Comparison of ENCODE assay signal across 10 cellular contexts in the genomic region with DNA sequence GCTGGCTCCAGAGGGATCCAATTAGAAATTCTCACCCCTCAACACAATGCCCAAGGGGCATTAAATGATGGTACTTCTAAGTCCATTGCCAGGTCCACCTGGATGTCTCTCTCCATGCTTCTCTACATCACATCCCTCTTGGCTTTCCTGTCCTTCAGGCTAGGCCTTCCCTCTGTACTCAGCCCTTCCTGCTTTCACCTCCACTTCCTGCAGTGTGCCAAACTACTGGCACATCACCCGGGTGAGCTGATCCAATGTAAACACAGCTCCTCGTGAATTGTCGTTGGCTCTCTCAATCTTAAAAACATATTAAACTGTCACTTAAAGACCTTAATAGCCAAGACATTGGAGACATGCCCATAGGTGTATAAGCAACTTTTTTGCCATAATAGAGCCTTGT. TPM values are rescaled to one million over a fixed set of nuclear protein-coding genes. Genes with fewer than 3 reads are reported as not detected.
A peak's percentile ranks its signal among the peaks of the same experiment; 100 is the strongest.
DNase-seq lines count a peak whose midpoint lies in the region; ATAC-seq and TF ChIP-seq lines count a peak whose summit lies in the region.
"Had no signal": no experiment of that assay in that cellular context is flagged by ENCODE, and none has a peak within 500 bp of the region (broad histone marks: within the 10 kb centered on the region; RNA-seq: fewer than 3 reads in every experiment).

No MANE protein-coding gene starts in this region.

- no peak for ATAC-seq in HG03378 (IDR thresholded peaks at IDR 0.05; ENCODE audit: unreplicated experiment)

- peaks cover 12% of the 10 kb centered on the region for H3K36me3 Mint-ChIP-seq in endodermal cell (ENCODE audit: low read depth)
- H3K36me3 Mint-ChIP-seq in activated T-helper 2 cell treated with anti-CD3 and anti-CD28 coated beads, Interferon-gamma antibody, Interleukin-2, Interleukin-4, amounts not matched to agents 10 μg/mL and 5 μg/mL and 100 μg/mL, durations not matched to agents 14 hours and 24 hours and 36 hours (ENCODE audit: low read depth): no peaks in the 10 kb centered on the region

- CTCF ChIA-PET in OCI-LY7 (lab: Charles Lee; ENCODE audit: unreplicated experiment): no interaction called here

- no peak overlapping the region for H3K9ac ChIP-seq in endodermal cell (ENCODE audit: extremely low read depth, low read length, poor library complexity, severe bottlenecking)

- no TSS peak for BruUV-seq in OCI-LY7 (replicated peaks; lab: Mats Ljungman, UMichigan)

- peaks cover 44% of the 10 kb centered on the region for H3K4me1 ChIP-seq in endodermal cell (ENCODE audit: control insufficient read depth, insufficient read depth, low read length)
- peaks cover 7% of the 10 kb centered on the region for H3K4me1 ChIP-seq in prostate gland (replicated peaks)
- peaks cover 64% of the 10 kb centered on the region for H3K4me1 ChIP-seq in OCI-LY7 (ENCODE audit: insufficient read depth, low read length, poor library complexity, severe bottlenecking)

- no peaks in the 10 kb centered on the region for H3K9me2 ChIP-seq in OCI-LY7 (ENCODE audit: insufficient read depth, low read length)

- H3K27ac Mint-ChIP-seq in endodermal cell: no peak overlapping the region
- no peak overlapping the region for H3K27ac Mint-ChIP-seq in activated T-helper 2 cell treated with anti-CD3 and anti-CD28 coated beads, Interferon-gamma antibody, Interleukin-2, Interleukin-4, amounts not matched to agents 10 μg/mL and 5 μg/mL and 100 μg/mL, durations not matched to agents 14 hours and 24 hours and 36 hours

- DNase-seq in COR-L47 (lab: John Stamatoyannopoulos, UW) (peak; percentile 32), NCI-H1092 (lab: John Stamatoyannopoulos, UW) (peak; percentile 55), endodermal cell (no peak), prostate gland (ENCODE audit: low spot score) (peak; percentile 90), iPS-NIHi7 (ENCODE audit: extremely low spot score) (no peak), OCI-LY7 (ENCODE audit: low spot score) (no peak)
- no peak for DNase-seq in activated T-helper 2 cell treated with anti-CD3 and anti-CD28 coated beads, Interferon-gamma antibody, Interleukin-2, Interleukin-4, amounts not matched to agents 10 μg/mL and 5 μg/mL and 100 μg/mL, durations not matched to agents 14 hours and 24 hours and 36 hours (ENCODE audit: low spot score)
- DNase-seq: DND-41; stimulated activated CD4-positive, alpha-beta T cell treated with anti-CD3 and anti-CD28 coated beads, Interleukin-15, amount 100 ng/mL, for 24 hours had no signal

- H3K9me3 Mint-ChIP-seq in endodermal cell: no peaks in the 10 kb centered on the region
- H3K9me3 Mint-ChIP-seq in activated T-helper 2 cell treated with anti-CD3 and anti-CD28 coated beads, Interferon-gamma antibody, Interleukin-2, Interleukin-4, amounts not matched to agents 10 μg/mL and 5 μg/mL and 100 μg/mL, durations not matched to agents 14 hours and 24 hours and 36 hours: no peaks in the 10 kb centered on the region

- H4K20me1 ChIP-seq in OCI-LY7 (ENCODE audit: insufficient read depth, low read length): no peaks in the 10 kb centered on the region

- POLR2A ChIA-PET in OCI-LY7 (lab: Charles Lee): interaction anchor here (2.5 kb wide), 1 partner anchor 8 kb away, joined by 6 read pairs; no protein-coding TSS in a partner anchor

- 90 to 96% methylated on average over 3 of the region's 3 CpGs for WGBS in endodermal cell (ENCODE audit: insufficient coverage in 1 of 2, insufficient read length in 1 of 2), 2 experiments
- 2% methylated on average over 3 of the region's 3 CpGs for WGBS in prostate gland

- H3K4me3 ChIP-seq in endodermal cell (ENCODE audit: low read length): peak overlapping the region; percentile 77
- no peak overlapping the region for H3K4me3 ChIP-seq in prostate gland
- H3K4me3 ChIP-seq in OCI-LY7 (ENCODE audit: low read depth, low read length, poor library complexity, severe bottlenecking): no peak overlapping the region

- H3K4me1 Mint-ChIP-seq in endodermal cell: peaks cover 54% of the 10 kb centered on the region
- peaks cover 16% of the 10 kb centered on the region for H3K4me1 Mint-ChIP-seq in activated T-helper 2 cell treated with anti-CD3 and anti-CD28 coated beads, Interferon-gamma antibody, Interleukin-2, Interleukin-4, amounts not matched to agents 10 μg/mL and 5 μg/mL and 100 μg/mL, durations not matched to agents 14 hours and 24 hours and 36 hours (ENCODE audit: low read depth)

- intact Hi-C loops in prostate gland (cut with DNase I): no loop called here
- intact Hi-C loops in activated T-helper 2 cell treated with anti-CD3 and anti-CD28 coated beads, Interferon-gamma antibody, Interleukin-2, Interleukin-4, amounts not matched to agents 10 μg/mL and 5 μg/mL and 100 μg/mL, durations not matched to agents 14 hours and 24 hours and 36 hours (cut with micrococcal nuclease): no loop called here
- intact Hi-C loops in OCI-LY7 (cut with micrococcal nuclease; ENCODE audit: unreplicated experiment): no loop called here

- no peaks in the 10 kb centered on the region for H3K27me3 Mint-ChIP-seq in endodermal cell (ENCODE audit: insufficient read depth)
- peaks cover 6% of the 10 kb centered on the region for H3K27me3 Mint-ChIP-seq in activated T-helper 2 cell treated with anti-CD3 and anti-CD28 coated beads, Interferon-gamma antibody, Interleukin-2, Interleukin-4, amounts not matched to agents 10 μg/mL and 5 μg/mL and 100 μg/mL, durations not matched to agents 14 hours and 24 hours and 36 hours (ENCODE audit: low read depth)

- no peaks in the 10 kb centered on the region for H3K79me2 ChIP-seq in OCI-LY7 (ENCODE audit: insufficient read depth, low read depth, low read length)

- peaks cover 66% of the 10 kb centered on the region for H3K36me3 ChIP-seq in endodermal cell (ENCODE audit: control insufficient read depth, insufficient read depth, low read length)
- no peaks in the 10 kb centered on the region for H3K36me3 ChIP-seq in prostate gland
- H3K36me3 ChIP-seq in OCI-LY7 (ENCODE audit: insufficient read depth, low read length): no peaks in the 10 kb centered on the region

- H3K27ac ChIP-seq in endodermal cell (ENCODE audit: low read depth, low read length) (no peak overlapping the region), prostate gland (peak overlapping the region in 1 of 2 donors; percentile 26), OCI-LY7 (ENCODE audit: low read depth, low read length, poor library complexity, severe bottlenecking) (no peak overlapping the region)

- H3K4me3 Mint-ChIP-seq in endodermal cell: no peak overlapping the region
- no peak overlapping the region for H3K4me3 Mint-ChIP-seq in activated T-helper 2 cell treated with anti-CD3 and anti-CD28 coated beads, Interferon-gamma antibody, Interleukin-2, Interleukin-4, amounts not matched to agents 10 μg/mL and 5 μg/mL and 100 μg/mL, durations not matched to agents 14 hours and 24 hours and 36 hours (ENCODE audit: low read depth)

- H3K9me3 ChIP-seq in endodermal cell (ENCODE audit: control insufficient read depth, low read length) (no peaks in the 10 kb centered on the region), prostate gland (no peaks in the 10 kb centered on the region), OCI-LY7 (ENCODE audit: low read length) (no peaks in the 10 kb centered on the region)

- no peak for TF ChIP-seq CTCF in endodermal cell (conservative IDR thresholded peaks at IDR 0.05)
- TF ChIP-seq CTCF in prostate gland (IDR thresholded peaks at IDR 0.05): no peak
- TF ChIP-seq CTCF in OCI-LY7 (conservative IDR thresholded peaks at IDR 0.05; ENCODE audit: low read length): no peak

- TF ChIP-seq POLR2A in prostate gland (IDR thresholded peaks at IDR 0.05): no peak

- H3K27me3 ChIP-seq in endodermal cell (ENCODE audit: control insufficient read depth, insufficient read depth, low read length, poor library complexity, severe bottlenecking) (no peaks in the 10 kb centered on the region), prostate gland (replicated peaks; ENCODE audit: insufficient read depth) (no peaks in the 10 kb centered on the region)

- H2AFZ ChIP-seq in OCI-LY7 (ENCODE audit: low read length): no peak overlapping the region; the same call in 1 of the 2 replicates

- H3K4me2 ChIP-seq in OCI-LY7 (ENCODE audit: low read length): no peak overlapping the region

RNA-seq across cellular contexts. Expression of a gene that starts 4.0 kb away (rescaled TPM):
- total RNA-seq in endodermal cell: 10 to 100 TPM; 20.7 to 35.7 TPM
- polyA plus RNA-seq in endodermal cell (2013, experiment 1 of 2): 32.7 TPM
- polyA plus RNA-seq in endodermal cell (2013, experiment 2 of 2): 42.3 TPM
- total RNA-seq in prostate gland: 100 to 1,000 TPM in 1 of 2 donors, 10 to 100 TPM in 1; 73.0 to 144 TPM
- 4.4 and 5.0 TPM in 2 replicates for total RNA-seq in activated T-helper 2 cell treated with anti-CD3 and anti-CD28 coated beads, Interferon-gamma antibody, Interleukin-2, Interleukin-4, amounts not matched to agents 10 μg/mL and 5 μg/mL and 100 μg/mL, durations not matched to agents 14 hours and 24 hours and 36 hours
- total RNA-seq in OCI-LY7 (2014; rRNA removed; shearing (Covaris generic)): 0.47 and 5.8 TPM in 2 replicates
- total RNA-seq in OCI-LY7 (2022): not detected in 2 replicates

Comparison
In these comparisons a context has a peak if more than half of its experiments do, and no peak if none do; other contexts are left out.
1. DNase-seq: peak in COR-L47 (single experiment), NCI-H1092 (single experiment) and prostate gland (single experiment); none in endodermal cell (single experiment), iPS-NIHi7 (single experiment), activated T-helper 2 cell treated with anti-CD3 and anti-CD28 coated beads, Interferon-gamma antibody, Interleukin-2, Interleukin-4, amounts not matched to agents 10 μg/mL and 5 μg/mL and 100 μg/mL, durations not matched to agents 14 hours and 24 hours and 36 hours (single experiment) and OCI-LY7 (single experiment).